8 cellular contexts compared by ENCODE assay signal in the genomic region with DNA sequence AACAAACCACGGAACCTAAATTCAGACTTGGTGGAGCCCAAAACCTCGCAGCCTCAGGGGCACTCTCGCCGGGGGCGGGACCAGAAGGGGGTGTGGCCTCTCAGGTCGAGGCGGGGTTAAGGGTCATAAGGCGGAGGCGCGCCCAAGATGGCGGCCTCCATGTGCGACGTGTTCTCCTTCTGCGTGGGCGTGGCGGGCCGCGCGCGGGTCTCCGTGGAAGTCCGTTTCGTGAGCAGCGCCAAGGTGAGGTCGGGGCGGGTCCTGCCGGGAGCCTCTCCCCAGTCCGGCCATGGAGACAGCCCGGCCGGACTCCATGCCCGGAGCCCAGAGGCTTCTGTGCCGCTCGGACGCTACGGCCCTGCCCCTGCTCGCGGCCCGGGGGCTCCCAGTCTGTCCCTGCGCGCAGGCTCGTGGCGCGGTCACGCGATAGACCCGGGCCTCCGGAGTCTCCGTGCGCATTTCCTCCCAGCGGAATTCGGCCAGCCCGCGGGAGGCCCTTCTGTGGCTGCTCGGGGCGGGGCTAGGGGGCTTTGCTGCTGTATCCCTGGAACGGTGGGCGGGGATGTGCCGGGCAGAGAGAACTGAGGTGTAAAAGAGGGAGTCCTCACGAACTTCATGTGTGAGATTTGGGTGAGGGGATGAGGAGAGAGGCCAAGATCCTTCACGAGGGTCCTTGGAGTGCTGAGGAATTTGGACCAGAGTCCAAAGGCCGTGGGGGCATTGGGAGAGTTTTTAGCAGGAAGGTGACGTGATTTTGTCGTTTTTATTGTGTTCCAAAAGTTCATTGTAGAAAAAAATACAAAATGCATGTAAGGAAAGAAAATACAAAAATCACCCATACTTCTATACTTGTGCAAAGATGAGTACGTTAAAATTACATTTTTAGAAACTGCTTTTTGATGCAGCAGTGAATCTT. TPM values are rescaled to one million over a fixed set of nuclear protein-coding genes. Genes with fewer than 3 reads are reported as not detected.
DNase-seq lines count a peak whose midpoint lies in the region; ATAC-seq and TF ChIP-seq lines count a peak whose summit lies in the region.

A gene (plus strand): TSS at position 126 of the 916 bp plus-strand sequence. CDS start 22 bp downstream, at position 148.

- H3K9me3 ChIP-seq in HUES64 (ENCODE audit: insufficient read depth, low read depth, low read length) (no peaks in the 10 kb centered on the region), PC-3 (ENCODE audit: low read length) (no peaks in the 10 kb centered on the region)

- H3K9ac ChIP-seq in HUES64 (ENCODE audit: low read depth, low read length) (peak within 1 kb of the TSS; percentile 95), PC-3 (ENCODE audit: low read length) (peak within 1 kb of the TSS; percentile 90)

- H3K36me3 ChIP-seq in HUES64 (ENCODE audit: insufficient read depth, low read length): peaks cover 4% of the 10 kb centered on the region; the same call in 1 of the 2 replicates
- H3K36me3 ChIP-seq in PC-3 (ENCODE audit: low read depth, low read length): 0 out of 2 replicates have a peak, but pooled peaks cover 2% of the 10 kb centered on the region

- intact Hi-C loops in PC-3 (cut with micrococcal nuclease): loop anchor here (1.0 kb wide), 1 partner anchor 19 kb away; a partner anchor contains a TSS

- ATAC-seq in GM21447 (IDR thresholded peaks at IDR 0.05; ENCODE audit: unreplicated experiment) (peak; percentile 95), PC-3 (peak; percentile 73), esophagus mucosa (peak; percentile 91)

- DNase-seq in DMS 273 (lab: John Stamatoyannopoulos, UW; ENCODE audit: unreplicated experiment) (peak; percentile 96), PC-3 (peak; percentile 78), activated T-cell treated with anti-CD3 and anti-CD28 coated beads for 48 hours (ENCODE audit: low read depth) (peak; percentile 90), myocyte (ENCODE audit: low read depth) (peak; percentile 88)
- peak; percentile 83 to 86 for DNase-seq in stimulated activated CD8-positive, alpha-beta memory T cell treated with anti-CD3 and anti-CD28 coated beads, Interleukin-7, amount 100 ng/mL, for 48 hours (ENCODE audit: extremely low read depth in 1 of 2, low read depth in 1 of 2)

- no peaks in the 10 kb centered on the region for H3K9me2 ChIP-seq in PC-3 (replicated peaks; ENCODE audit: low read length)

- under 1% methylated on average over 63 of the region's 64 CpGs for WGBS in HUES64

- H3F3A ChIP-seq in PC-3 (ENCODE audit: low read length, unreplicated experiment): no peaks in the 10 kb centered on the region

- H3K4me3 ChIP-seq in HUES64 (ENCODE audit: low read length) (peak within 1 kb of the TSS; percentile 86), PC-3 (ENCODE audit: low read length) (peak within 1 kb of the TSS; percentile 77)

- POLR2A ChIA-PET in PC-3 (lab: Charles Lee; ENCODE audit: unreplicated experiment): no interaction called here

- no peaks in the 10 kb centered on the region for H3K27me3 ChIP-seq in HUES64 (ENCODE audit: insufficient read depth, low read length)
- no peaks in the 10 kb centered on the region for H3K27me3 ChIP-seq in PC-3 (ENCODE audit: low read length)

- H4K20me1 ChIP-seq in PC-3 (ENCODE audit: low read length): no peaks in the 10 kb centered on the region

- no TSS peak for BruUV-seq in PC-3 (replicated peaks; lab: Mats Ljungman, UMichigan)

- CTCF ChIA-PET in PC-3 (lab: Charles Lee): no interaction called here

- peak within 1 kb of the TSS; percentile 89 for H3K27ac ChIP-seq in HUES64 (ENCODE audit: low read depth, low read length)
- peak within 1 kb of the TSS; percentile 55 for H3K27ac ChIP-seq in PC-3 (ENCODE audit: low read length)

- no peak for TF ChIP-seq CTCF in PC-3 (conservative IDR thresholded peaks at IDR 0.05; ENCODE audit: low read depth, low read length)

- peak within 1 kb of the TSS; percentile 77 for H2AFZ ChIP-seq in PC-3 (ENCODE audit: low read length)

- peak within 1 kb of the TSS; percentile 85 for H3K4me2 ChIP-seq in PC-3 (ENCODE audit: low read length)

- H3K79me2 ChIP-seq in PC-3 (ENCODE audit: low read length): peaks cover 51% of the 10 kb centered on the region

- H3K4me1 ChIP-seq in HUES64 (ENCODE audit: insufficient read depth, low read length) (peaks cover 11% of the 10 kb centered on the region; the same call in 1 of the 2 replicates), PC-3 (ENCODE audit: insufficient read depth, low read length) (peaks cover 25% of the 10 kb centered on the region)

RNA-seq across cellular contexts. Expression of the gene that starts here (rescaled TPM):
- polyA plus RNA-seq in HUES64 (2013, experiment 1 of 2): 38.5 TPM
- polyA plus RNA-seq in HUES64 (2013, experiment 2 of 2): 32.6 TPM
- 47.1 and 49.4 TPM in 2 replicates for total RNA-seq in PC-3 (2014; rRNA removed)
- 11.7 TPM for total RNA-seq in esophagus mucosa
- 18.9 and 20.0 TPM in 2 replicates for total RNA-seq in myocyte
- polyA plus RNA-seq in myocyte (2012): 22.9 TPM

Comparison
In these comparisons a context has a peak if more than half of its experiments do, and no peak if none do; other contexts are left out.
1. Peak in every context shown above with its lines: DNase-seq, ATAC-seq, H3K4me3 ChIP-seq and H3K27ac ChIP-seq.